In the genomic region with DNA sequence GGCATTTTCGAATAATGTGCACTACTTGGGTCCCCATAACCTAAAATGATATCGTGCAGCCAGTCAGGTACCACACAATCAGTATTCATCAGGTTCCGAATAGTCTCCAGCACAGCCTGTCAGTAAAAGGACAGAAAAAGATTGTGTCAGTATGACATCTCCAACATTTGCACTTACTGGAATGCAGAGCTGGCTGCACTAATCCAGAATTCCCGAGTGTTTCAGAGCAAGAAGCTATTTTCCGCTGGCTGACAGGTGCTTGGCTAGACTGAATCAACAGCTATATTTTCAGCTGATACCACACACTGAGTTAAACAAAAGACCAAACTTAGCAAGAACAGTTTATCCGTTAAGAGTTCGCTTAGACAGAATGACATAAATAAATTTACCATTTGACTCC, we compare ENCODE assay signal across 21 cellular contexts.
"Had no signal": no experiment of that assay in that cellular context is flagged by ENCODE, and none has a peak within 500 bp of the region (broad histone marks: within the 10 kb centered on the region; RNA-seq: fewer than 3 reads in every experiment).

No MANE protein-coding gene starts in this region.

- H3K27ac Mint-ChIP-seq: activated CD4-positive, alpha-beta T cell treated with anti-CD3 and anti-CD28 coated beads, Interleukin-2, amount 10 ng/mL, durations not matched to agents 24 days and 14 days; activated naive CD8-positive, alpha-beta T cell treated with anti-CD3 and anti-CD28 coated beads for 36 hours; activated T-helper 1 cell treated with anti-CD3 and anti-CD28 coated beads, Interleukin-12 subunit alpha, Interleukin-12 subunit beta, Interleukin-2, Interleukin-4 antibody, amounts not matched to agents 30 ng/mL and 10 ng/mL and 1 ng/mL, durations not matched to agents 14 hours and 24 hours and 36 hours had no signal

- H3K4me3 ChIP-seq: body of pancreas, coronary artery, esophagus squamous epithelium, lower lobe of right lung, smooth muscle cell, tibial nerve had no signal

- H2AFZ ChIP-seq: parathyroid adenoma had no signal

- H3K79me2 ChIP-seq: parathyroid adenoma had no signal

- H3K9ac ChIP-seq: parathyroid adenoma had no signal

- H3K4me2 ChIP-seq: smooth muscle cell had no signal

- H3K9me3 ChIP-seq: body of pancreas, esophagus squamous epithelium, lower lobe of right lung, tibial nerve had no signal

- H3K27ac ChIP-seq: body of pancreas, coronary artery, esophagus squamous epithelium, lower lobe of right lung, parathyroid adenoma, tibial nerve had no signal

- DNase-seq: activated CD4-positive, alpha-beta T cell treated with anti-CD3 and anti-CD28 coated beads, Interleukin-2, amount 10 ng/mL, durations not matched to agents 24 days and 14 days; activated CD4-positive, CD25-positive, alpha-beta regulatory T cell; activated CD8-positive, alpha-beta memory T cell treated with anti-CD3 and anti-CD28 coated beads for 24 hours; activated naive CD8-positive, alpha-beta T cell treated with anti-CD3 and anti-CD28 coated beads for 36 hours; amygdala; body of pancreas; effector CD8-positive, alpha-beta T cell; esophagus squamous epithelium; glutamatergic neuron; lower lobe of right lung; stimulated activated CD4-positive, alpha-beta T cell treated with anti-CD3 and anti-CD28 coated beads, Interleukin-4, amount 100 ng/mL, for 4 hours; stimulated activated CD8-positive, alpha-beta memory T cell treated with anti-CD3 and anti-CD28 coated beads, Interleukin-4, amount 100 ng/mL, for 48 hours; stimulated activated naive CD4-positive, alpha-beta T cell treated with Interleukin-2 at 50 U/mL for 16 hours; substantia nigra had no signal

- H3K4me1 ChIP-seq: body of pancreas, esophagus squamous epithelium, lower lobe of right lung, parathyroid adenoma, tibial nerve had no signal

- ATAC-seq: body of pancreas, lower lobe of right lung had no signal

- H3K27me3 Mint-ChIP-seq: activated CD4-positive, alpha-beta T cell treated with anti-CD3 and anti-CD28 coated beads, Interleukin-2, amount 10 ng/mL, durations not matched to agents 24 days and 14 days; activated naive CD8-positive, alpha-beta T cell treated with anti-CD3 and anti-CD28 coated beads for 36 hours; central memory CD8-positive, alpha-beta T cell had no signal

- H3K27me3 ChIP-seq: body of pancreas, esophagus squamous epithelium, tibial nerve had no signal

- H3K4me1 Mint-ChIP-seq: activated CD4-positive, alpha-beta T cell treated with anti-CD3 and anti-CD28 coated beads, Interleukin-2, amount 10 ng/mL, durations not matched to agents 24 days and 14 days; activated naive CD8-positive, alpha-beta T cell treated with anti-CD3 and anti-CD28 coated beads for 36 hours had no signal

- FAIRE-seq: endothelial cell of umbilical vein had no signal

- H3K9me3 Mint-ChIP-seq: activated CD4-positive, alpha-beta T cell treated with anti-CD3 and anti-CD28 coated beads, Interleukin-2, amount 10 ng/mL, durations not matched to agents 24 days and 14 days; activated naive CD8-positive, alpha-beta T cell treated with anti-CD3 and anti-CD28 coated beads for 36 hours; activated T-helper 1 cell treated with anti-CD3 and anti-CD28 coated beads, Interleukin-12 subunit alpha, Interleukin-12 subunit beta, Interleukin-2, Interleukin-4 antibody, amounts not matched to agents 30 ng/mL and 10 ng/mL and 1 ng/mL, durations not matched to agents 14 hours and 24 hours and 36 hours; central memory CD8-positive, alpha-beta T cell had no signal

- H3K4me3 Mint-ChIP-seq: activated CD4-positive, alpha-beta T cell treated with anti-CD3 and anti-CD28 coated beads, Interleukin-2, amount 10 ng/mL, durations not matched to agents 24 days and 14 days; activated naive CD8-positive, alpha-beta T cell treated with anti-CD3 and anti-CD28 coated beads for 36 hours; activated T-helper 1 cell treated with anti-CD3 and anti-CD28 coated beads, Interleukin-12 subunit alpha, Interleukin-12 subunit beta, Interleukin-2, Interleukin-4 antibody, amounts not matched to agents 30 ng/mL and 10 ng/mL and 1 ng/mL, durations not matched to agents 14 hours and 24 hours and 36 hours; central memory CD8-positive, alpha-beta T cell had no signal
